17 cellular contexts compared by ENCODE assay signal in the genomic region with DNA sequence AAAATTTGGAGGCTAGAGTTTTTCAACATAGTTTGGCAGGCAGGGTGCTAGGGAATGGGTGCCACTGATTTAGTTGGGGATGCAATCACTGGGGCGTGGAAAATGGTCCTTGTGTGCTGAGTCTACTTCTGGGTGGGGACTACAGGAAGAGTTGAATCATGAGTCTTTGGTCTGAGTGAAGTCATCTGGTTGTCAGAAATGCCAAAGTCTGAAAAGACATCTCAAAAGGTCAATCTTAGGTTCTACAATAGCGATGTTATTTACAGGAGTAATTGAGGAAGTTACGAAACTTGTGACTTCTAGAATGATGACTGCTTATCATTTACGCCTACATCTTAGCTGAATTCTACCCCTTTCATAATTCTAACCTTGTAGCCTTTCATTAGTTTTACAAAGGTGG.
A peak's percentile ranks its signal among the peaks of the same experiment; 100 is the strongest.
DNase-seq lines count a peak whose midpoint lies in the region; ATAC-seq and FAIRE-seq lines count a peak whose summit lies in the region.
"Had no signal": no experiment of that assay in that cellular context is flagged by ENCODE, and none has a peak within 500 bp of the region (broad histone marks: within the 10 kb centered on the region; RNA-seq: fewer than 3 reads in every experiment).

No MANE protein-coding gene starts in this region.

- peak; percentile 5 for DNase-seq in RCC 7860 (ENCODE audit: low spot score)
- peak; percentile 0 for DNase-seq in fibroblast of the conjunctiva (ENCODE audit: low read depth)
- DNase-seq in renal cortical epithelial cell (ENCODE audit: low read depth) = peak; percentile 27
- DNase-seq in stimulated activated CD8-positive, alpha-beta memory T cell treated with anti-CD3 and anti-CD28 coated beads, Interleukin-4, amount 100 ng/mL, for 48 hours = no peak
- DNase-seq in NCI-H524 (lab: John Stamatoyannopoulos, UW) = no peak
- no peak for DNase-seq in activated naive CD4-positive, alpha-beta T cell (lab: John Stamatoyannopoulos, UW)
- DNase-seq: activated CD4-positive, CD25-positive, alpha-beta regulatory T cell; activated CD8-positive, alpha-beta memory T cell treated with anti-CD3 and anti-CD28 coated beads, Interleukin-2, amount 50 U/mL, for 48 hours; activated naive CD8-positive, alpha-beta T cell treated with anti-CD3 and anti-CD28 coated beads, Interleukin-2, amount 10 ng/mL, durations not matched to agents 7 days and 5 days; C1 segment of cervical spinal cord; immature natural killer cell; NCI-H2107; retina; stimulated activated CD4-positive, alpha-beta T cell treated with anti-CD3 and anti-CD28 coated beads, Interleukin-4, amount 100 ng/mL, for 24 hours; stimulated activated naive CD4-positive, alpha-beta T cell had no signal

- no peak for FAIRE-seq in RCC 7860 (lab: Jason Lieb, UNC)

- ATAC-seq in HG02885 (IDR thresholded peaks at IDR 0.05; ENCODE audit: poor library complexity, unreplicated experiment) (peak; percentile 65), HG03565 (IDR thresholded peaks at IDR 0.05; ENCODE audit: unreplicated experiment) (no peak)

Comparison
In these comparisons a context has a peak if more than half of its experiments do, and no peak if none do; other contexts are left out.
1. DNase-seq: peak in RCC 7860 (single experiment), fibroblast of the conjunctiva (single experiment) and renal cortical epithelial cell (single experiment); none in stimulated activated CD8-positive, alpha-beta memory T cell treated with anti-CD3 and anti-CD28 coated beads, Interleukin-4, amount 100 ng/mL, for 48 hours (single experiment), NCI-H524 (0 of 2) and activated naive CD4-positive, alpha-beta T cell (0 of 4).